9 cellular contexts compared by ENCODE assay signal in the genomic region with DNA sequence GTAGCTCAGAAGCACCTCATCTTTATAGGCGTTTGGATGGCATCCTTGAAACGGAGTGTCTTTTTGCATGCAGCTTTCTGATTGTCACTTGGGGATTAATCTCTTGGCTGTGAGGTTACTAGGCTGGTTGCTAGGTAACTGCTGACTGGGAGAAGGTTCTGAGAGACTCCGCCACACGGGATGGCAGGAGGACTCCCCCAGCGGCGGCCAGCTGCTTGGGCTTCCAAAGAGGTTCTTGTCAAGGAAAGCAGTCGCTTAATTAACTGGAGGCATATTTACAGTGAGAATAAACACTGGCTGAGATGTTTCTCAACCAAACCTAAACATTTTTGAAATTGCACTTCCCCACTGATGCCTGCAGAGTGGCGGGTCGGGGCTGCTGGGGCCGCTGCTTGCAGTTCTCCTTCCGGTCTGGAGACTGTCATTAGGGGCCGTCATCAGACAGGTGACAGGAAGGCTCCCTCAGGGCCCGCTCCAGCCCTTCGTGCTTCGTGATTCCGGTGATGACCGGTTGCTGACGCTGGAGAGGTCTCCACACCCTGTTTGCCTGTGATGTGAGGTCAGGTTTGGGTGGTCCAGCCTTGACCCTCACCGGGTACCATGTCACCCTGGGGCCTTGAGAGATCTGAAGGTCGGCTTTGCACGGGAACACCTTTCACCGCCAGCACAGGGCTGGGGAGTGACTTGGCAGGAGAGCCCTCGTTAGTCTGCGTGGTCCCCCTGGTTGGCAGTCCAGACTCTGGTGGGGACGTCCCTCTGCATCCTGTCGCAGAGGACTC. TPM values are rescaled to one million over a fixed set of nuclear protein-coding genes. Genes with fewer than 3 reads are reported as not detected.
DNase-seq lines count a peak whose midpoint lies in the region; ATAC-seq and TF ChIP-seq lines count a peak whose summit lies in the region.
"Had no signal": no experiment of that assay in that cellular context is flagged by ENCODE, and none has a peak within 500 bp of the region (broad histone marks: within the 10 kb centered on the region; RNA-seq: fewer than 3 reads in every experiment).

No MANE protein-coding gene starts in this region.

- H3K27ac ChIP-seq in esophagus muscularis mucosa (replicated peaks in 1 of 4) = no peak overlapping the region
- H3K27ac ChIP-seq: psoas muscle had no signal

- H3K4me3 ChIP-seq in esophagus muscularis mucosa = no peak overlapping the region
- H3K4me3 ChIP-seq: psoas muscle had no signal

- no peak for TF ChIP-seq POLR2A in esophagus muscularis mucosa (IDR thresholded peaks at IDR 0.05; ENCODE audit: low read depth)

- peaks cover 0 to 90% (median 0%) of the 10 kb centered on the region in 4 donors for H3K27me3 ChIP-seq in esophagus muscularis mucosa

- ATAC-seq in GM19324 (IDR thresholded peaks at IDR 0.05; ENCODE audit: low FRiP score, unreplicated experiment) (peak; percentile 72), HG03520 (IDR thresholded peaks at IDR 0.05; ENCODE audit: unreplicated experiment) (peak; percentile 63), HG03196 (IDR thresholded peaks at IDR 0.05; ENCODE audit: unreplicated experiment) (no peak), GM21786 (IDR thresholded peaks at IDR 0.05; ENCODE audit: unreplicated experiment) (no peak)
- ATAC-seq: psoas muscle had no signal

- H3K36me3 Mint-ChIP-seq in Calu3 (ENCODE audit: insufficient read depth, unreplicated experiment) = no peaks in the 10 kb centered on the region

- DNase-seq in astrocyte of the hippocampus (ENCODE audit: low read depth, low spot score) = peak; percentile 57
- DNase-seq in posterior cingulate gyrus = peak in 8 of 10 donors; percentile 57 to 95 (median 72)
- no peak for DNase-seq in Calu3
- DNase-seq in esophagus muscularis mucosa (ENCODE audit: extremely low spot score) = no peak

- no TSS peak for BruUV-seq in Calu3 (replicated peaks; lab: Mats Ljungman, UMichigan)

- CTCF ChIA-PET in Calu3 (lab: Charles Lee) = no interaction called here

- peaks cover 47% of the 10 kb centered on the region for H3K27me3 Mint-ChIP-seq in Calu3 (ENCODE audit: unreplicated experiment)

- H3K4me1 ChIP-seq in esophagus muscularis mucosa = peaks cover 0 to 5% (median 0%) of the 10 kb centered on the region in 4 donors
- H3K4me1 ChIP-seq: psoas muscle had no signal

- H3K9me3 ChIP-seq in esophagus muscularis mucosa = peaks cover 0 to 9% (median 3%) of the 10 kb centered on the region in 4 donors

- H3K27ac Mint-ChIP-seq in Calu3 (ENCODE audit: unreplicated experiment) = no peak overlapping the region

- TF ChIP-seq CTCF in Calu3 (IDR thresholded peaks at IDR 0.05; ENCODE audit: unreplicated experiment) (no peak), esophagus muscularis mucosa (IDR thresholded peaks at IDR 0.05) (no peak)

- intact Hi-C loops in posterior cingulate gyrus (cut with DNase I) (no loop called here), Calu3 (cut with micrococcal nuclease; ENCODE audit: unreplicated experiment) (no loop called here), esophagus muscularis mucosa (cut with DNase I) (no loop called here)

- no peaks in the 10 kb centered on the region for H3K36me3 ChIP-seq in esophagus muscularis mucosa

- 18% methylated on average over 20 of the region's 26 CpGs for WGBS in esophagus muscularis mucosa

- H3K4me3 Mint-ChIP-seq in Calu3 (ENCODE audit: low read depth, unreplicated experiment) = no peak overlapping the region

- H3K4me1 Mint-ChIP-seq in Calu3 (ENCODE audit: low read depth, unreplicated experiment) = no peaks in the 10 kb centered on the region

- TF ChIP-seq EP300 in esophagus muscularis mucosa (IDR thresholded peaks at IDR 0.05) = no peak

- no peaks in the 10 kb centered on the region for H3K9me3 Mint-ChIP-seq in Calu3 (ENCODE audit: low read depth, unreplicated experiment)

RNA-seq across cellular contexts. Expression of gene NSG1, which starts 9.1 kb away (rescaled TPM):
- total RNA-seq in Calu3 (2022) (not detected in 2 replicates), esophagus muscularis mucosa (1 to 10 TPM in 3 of 4 donors, under 1 TPM in 1; 0.42 to 5.1 (median 2.7) TPM)

Comparison
In these comparisons a context has a peak if more than half of its experiments do, and no peak if none do; other contexts are left out.
1. ATAC-seq: peak in GM19324 (single experiment) and HG03520 (single experiment); none in HG03196 (single experiment) and GM21786 (single experiment).
2. DNase-seq: peak in astrocyte of the hippocampus (single experiment) and posterior cingulate gyrus (8 of 10); none in Calu3 (single experiment) and esophagus muscularis mucosa (single experiment).